ENCODE assay signal across 8 cellular contexts in the genomic region with DNA sequence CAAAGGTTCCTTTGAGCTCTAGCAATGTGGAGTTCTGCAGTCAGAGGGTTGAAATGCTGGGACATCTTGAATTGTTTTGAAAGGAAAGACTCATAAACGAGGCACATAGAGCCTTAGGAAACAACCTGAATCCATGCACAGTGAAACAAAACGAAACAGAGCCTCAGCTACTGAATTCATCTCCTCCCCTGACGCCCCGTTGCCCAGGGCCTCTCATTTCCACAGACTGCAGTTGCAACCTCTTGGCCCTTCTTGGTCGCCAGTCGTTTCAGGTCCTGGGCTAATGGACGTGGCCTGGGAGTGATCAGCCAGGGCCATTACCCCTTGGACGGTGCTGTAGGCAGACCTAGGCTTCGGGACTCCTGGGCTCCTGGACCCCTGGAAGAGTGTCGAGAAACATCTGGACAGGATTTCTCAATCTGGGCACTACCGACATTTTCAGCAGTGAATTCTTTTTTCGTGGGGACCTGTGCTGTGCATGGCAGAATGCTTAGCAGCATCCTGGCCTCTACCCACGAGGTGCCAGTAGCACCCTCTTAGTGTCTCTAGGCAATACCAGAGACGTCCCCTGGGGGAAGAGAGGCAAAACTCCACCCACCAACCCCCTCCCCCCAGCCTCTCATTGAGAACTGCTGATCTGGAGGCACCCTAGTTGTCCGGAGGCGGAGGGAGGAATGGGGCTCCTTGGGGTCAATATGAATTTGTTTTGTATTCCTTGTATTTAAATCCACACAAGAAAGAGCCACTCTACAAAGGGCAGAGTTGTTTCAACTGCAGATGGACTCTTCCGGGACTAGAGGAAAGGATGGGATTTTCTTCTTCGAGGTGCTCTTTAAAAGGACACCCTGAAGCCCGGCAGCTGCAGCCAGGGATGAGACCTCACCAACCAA. TPM values are rescaled to one million over a fixed set of nuclear protein-coding genes. Genes with fewer than 3 reads are reported as not detected.
DNase-seq lines count a peak whose midpoint lies in the region; ATAC-seq and TF ChIP-seq lines count a peak whose summit lies in the region.

No MANE protein-coding gene starts in this region.

- no peak overlapping the region; the same call in 1 of the 2 replicates for H3K9ac ChIP-seq in OCI-LY1 (ENCODE audit: low read length)

- peaks cover 27% of the 10 kb centered on the region for H3K4me1 ChIP-seq in OCI-LY1 (ENCODE audit: insufficient read depth, low read length, severe bottlenecking)
- peaks cover 14 to 38% of the 10 kb centered on the region in 2 donors for H3K4me1 ChIP-seq in ascending aorta

- H3K4me3 ChIP-seq in OCI-LY1 (ENCODE audit: low read depth, low read length, poor library complexity, severe bottlenecking), result peak overlapping the region; percentile 69
- H3K4me3 ChIP-seq in ascending aorta, result no peak overlapping the region

- peaks cover 28% of the 10 kb centered on the region for H3K27me3 Mint-ChIP-seq in progenitor cell of endocrine pancreas

- no peak overlapping the region for H3K27ac ChIP-seq in OCI-LY1 (ENCODE audit: low read depth, low read length, poor library complexity, severe bottlenecking)
- H3K27ac ChIP-seq in ascending aorta, result peak overlapping the region; percentile 97 to 98

- peak overlapping the region; percentile 40 for H3K4me3 Mint-ChIP-seq in progenitor cell of endocrine pancreas (ENCODE audit: low read depth)

- H3K9me2 ChIP-seq in OCI-LY1 (ENCODE audit: low read depth, low read length), result no peaks in the 10 kb centered on the region

- no peaks in the 10 kb centered on the region for H3F3A ChIP-seq in OCI-LY1 (ENCODE audit: insufficient read depth, low read length)

- H4K20me1 ChIP-seq in OCI-LY1 (ENCODE audit: insufficient read depth, low read length), result no peaks in the 10 kb centered on the region

- H3K4me1 Mint-ChIP-seq in progenitor cell of endocrine pancreas (ENCODE audit: low read depth), result peaks cover 5% of the 10 kb centered on the region

- no peak for ATAC-seq in HG03342 (IDR thresholded peaks at IDR 0.05; ENCODE audit: unreplicated experiment)

- H3K27me3 ChIP-seq in OCI-LY1 (ENCODE audit: insufficient read depth, low read length) (no peaks in the 10 kb centered on the region; the same call in 1 of the 2 replicates), ascending aorta (no peaks in the 10 kb centered on the region)

- no peaks in the 10 kb centered on the region for H3K9me3 ChIP-seq in OCI-LY1 (ENCODE audit: low read length)
- no peaks in the 10 kb centered on the region for H3K9me3 ChIP-seq in ascending aorta

- H3K36me3 Mint-ChIP-seq in progenitor cell of endocrine pancreas (ENCODE audit: insufficient read depth), result no peaks in the 10 kb centered on the region

- H3K27ac Mint-ChIP-seq in progenitor cell of endocrine pancreas, result no peak overlapping the region

- peak overlapping the region; percentile 69 for H3K4me2 ChIP-seq in OCI-LY1 (ENCODE audit: low read length)

- H3K9me3 Mint-ChIP-seq in progenitor cell of endocrine pancreas (ENCODE audit: low read depth), result peaks cover 9% of the 10 kb centered on the region

- TF ChIP-seq CTCF in OCI-LY1 (IDR thresholded peaks at IDR 0.05; ENCODE audit: low read length) (no peak), ascending aorta (IDR thresholded peaks at IDR 0.05) (no peak), progenitor cell of endocrine pancreas (IDR thresholded peaks at IDR 0.05; ENCODE audit: unreplicated experiment) (no peak)

- peak overlapping the region; percentile 21; the same call in 1 of the 2 replicates for H2AFZ ChIP-seq in OCI-LY1 (ENCODE audit: low read length)

- no peaks in the 10 kb centered on the region for H3K79me2 ChIP-seq in OCI-LY1 (ENCODE audit: insufficient read depth, low read length)

- intact Hi-C loops in ascending aorta (cut with DNase I), result loop anchor here (5.0 kb wide), 2 partner anchors 251 to 496 kb away; a partner anchor contains a TSS

- DNase-seq in DMS53 (lab: John Stamatoyannopoulos, UW) (peak; percentile 74), DMS53 treated with DMSO at 0.1 percent for 48 hours (lab: John Stamatoyannopoulos, UW; ENCODE audit: unreplicated experiment) (no peak), ascending aorta (ENCODE audit: low spot score in 2 of 2) (peak in 1 of 2 donors; percentile 65), progenitor cell of endocrine pancreas (ENCODE audit: low spot score, unreplicated experiment) (no peak), pons (ENCODE audit: low spot score) (no peak), ureter (ENCODE audit: low spot score) (no peak)

- H3K36me3 ChIP-seq in OCI-LY1 (ENCODE audit: insufficient read depth, low read length) (no peaks in the 10 kb centered on the region), ascending aorta (no peaks in the 10 kb centered on the region)

RNA-seq across cellular contexts. Expression of a gene that starts 50.2 kb away (rescaled TPM):
- total RNA-seq in ascending aorta (2.3 TPM), progenitor cell of endocrine pancreas (11.5 and 12.4 TPM in 2 replicates), ureter (12.9 TPM)
